In genomic region chr12:124453419-124454351, GRCh38 we compare ENCODE assay signal across 8 cellular contexts.
DNase-seq lines count a peak whose midpoint lies in the region; TF ChIP-seq lines count a peak whose summit lies in the region.

No MANE protein-coding gene starts in this region.

- TF ChIP-seq CTCF in GM10266 (IDR thresholded peaks at IDR 0.05; ENCODE audit: control insufficient read depth, insufficient read depth, low read depth, missing control alignments) (peak; percentile 3), dorsolateral prefrontal cortex (IDR thresholded peaks at IDR 0.05 in 54 of 56, conservative IDR thresholded peaks at IDR 0.05 in 2 of 56; ENCODE audit: low read depth in 1 of 56, partially characterized antibody in 56 of 56) (peak in 7 of 56 donors; percentile 5 to 21 (median 8))

- H3K27ac ChIP-seq in dorsolateral prefrontal cortex = peak overlapping the region; percentile 19 to 96 (median 86)

- intact Hi-C loops in dorsolateral prefrontal cortex (cut with DNase I) = no loop called here

- DNase-seq in GM10266 (ENCODE audit: extremely low spot score) = peak; percentile 91
- peak; percentile 86 for DNase-seq in H4 (ENCODE audit: low spot score)
- DNase-seq in LoVo (ENCODE audit: low spot score) = peak; percentile 93
- peak; percentile 78 to 83 for DNase-seq in activated CD4-positive, alpha-beta T cell treated with anti-CD3 and anti-CD28 coated beads, Interleukin-2, amount 50 U/mL, for 4 hours
- peak in 6 of 10 donors; percentile 46 to 86 (median 74) for DNase-seq in dorsolateral prefrontal cortex
- DNase-seq in myocyte (ENCODE audit: low read depth) = peak; percentile 98
- peak; percentile 28 to 69 (median 50) for DNase-seq in stimulated activated naive CD4-positive, alpha-beta T cell (lab: John Stamatoyannopoulos, UW)
- DNase-seq in NCI-H2196 treated with DMSO at 0.1 percent for 48 hours (lab: John Stamatoyannopoulos, UW; ENCODE audit: unreplicated experiment) = no peak

- H3K4me3 ChIP-seq in dorsolateral prefrontal cortex = peak overlapping the region in 40 of 59 donors; percentile 0 to 67 (median 26)

- no peaks in the 10 kb centered on the region for H3K27me3 ChIP-seq in dorsolateral prefrontal cortex
